Comparison of ENCODE assay signal across 1 cellular context in genomic region chr2:159893439-159893838, GRCh38.
TF ChIP-seq lines count a peak whose summit lies in the region.

No MANE protein-coding gene starts in this region.

TF ChIP-seq in K562, 482 proteins besides CTCF, POLR2A, EP300 and RAD21 (continued from another document):
- TF ChIP-seq ZNF133 (CRISPR knock-in tag; IDR thresholded peaks at IDR 0.05) = no peak
- TF ChIP-seq U2AF1 (optimal IDR thresholded peaks at IDR 0.05; ENCODE audit: low read depth, low read length) = no peak
- no peak for TF ChIP-seq ARID2 (IDR thresholded peaks at IDR 0.05)
- no peak for TF ChIP-seq KDM5B (IDR thresholded peaks at IDR 0.05; ENCODE audit: insufficient replicate concordance, low read depth, low read length)
- TF ChIP-seq STAT6 (CRISPR knock-in tag; IDR thresholded peaks at IDR 0.05) = no peak
- no peak for TF ChIP-seq PHF20 (IDR thresholded peaks at IDR 0.05; ENCODE audit: partially characterized antibody)
- no peak for TF ChIP-seq HCFC1 (IDR thresholded peaks at IDR 0.05; ENCODE audit: low read depth, low read length)
- TF ChIP-seq ZNF584 (CRISPR knock-in tag; IDR thresholded peaks at IDR 0.05; ENCODE audit: low read depth) = 0 out of 2 replicates have a peak, but pooled peaks have one; percentile 16
- TF ChIP-seq HDAC6 (IDR thresholded peaks at IDR 0.05; ENCODE audit: low read depth, low read length) = no peak
- TF ChIP-seq KAT7 (CRISPR knock-in tag; IDR thresholded peaks at IDR 0.05; ENCODE audit: borderline replicate concordance) = no peak
- TF ChIP-seq GTF3C2 (IDR thresholded peaks at IDR 0.05; ENCODE audit: borderline replicate concordance, extremely low read depth, insufficient read length) = no peak
- no peak for TF ChIP-seq MTF1 (CRISPR knock-in tag; IDR thresholded peaks at IDR 0.05; ENCODE audit: borderline replicate concordance)
- TF ChIP-seq JUN (IDR thresholded peaks at IDR 0.05; ENCODE audit: borderline replicate concordance, low read depth, low read length) = no peak
- TF ChIP-seq JUN (CRISPR knock-in tag; IDR thresholded peaks at IDR 0.05; ENCODE audit: borderline replicate concordance) = no peak
- no peak for TF ChIP-seq E2F3 (CRISPR knock-in tag; IDR thresholded peaks at IDR 0.05)
- TF ChIP-seq E2F5 (CRISPR knock-in tag; IDR thresholded peaks at IDR 0.05) = no peak
- TF ChIP-seq NR2C2 (CRISPR knock-in tag; IDR thresholded peaks at IDR 0.05) = no peak
- TF ChIP-seq NR2C2 (tag; IDR thresholded peaks at IDR 0.05) = peak; percentile 48; the same call in 1 of the 2 replicates
TF ChIP-seq in K562: peak in this region for 4.
